1 cellular context compared by ENCODE assay signal in the genomic region with DNA sequence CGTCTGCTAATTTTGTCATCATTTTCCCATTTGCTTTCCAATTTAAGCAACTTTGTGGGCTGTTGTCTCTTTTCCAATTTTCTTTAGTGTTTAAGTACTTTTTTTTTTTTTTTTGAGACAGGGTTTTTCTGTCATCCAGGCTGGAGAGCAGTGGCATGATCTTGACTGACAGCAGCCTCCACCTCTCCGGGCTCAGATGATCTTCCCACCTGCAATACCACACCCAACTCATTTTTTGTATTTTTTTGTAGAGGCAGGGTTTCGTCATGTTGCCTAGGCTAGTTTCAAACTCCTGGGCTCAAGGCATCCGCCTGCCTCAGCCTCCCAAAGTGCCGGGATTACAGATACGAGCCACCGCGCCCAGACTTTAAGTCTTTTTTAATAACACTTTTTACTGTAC.
TF ChIP-seq lines count a peak whose summit lies in the region.

No MANE protein-coding gene starts in this region.

TF ChIP-seq in GM23338, 12 proteins besides CTCF, POLR2A, EP300 and RAD21 (continued from another document):
- TF ChIP-seq, protein P1, sequence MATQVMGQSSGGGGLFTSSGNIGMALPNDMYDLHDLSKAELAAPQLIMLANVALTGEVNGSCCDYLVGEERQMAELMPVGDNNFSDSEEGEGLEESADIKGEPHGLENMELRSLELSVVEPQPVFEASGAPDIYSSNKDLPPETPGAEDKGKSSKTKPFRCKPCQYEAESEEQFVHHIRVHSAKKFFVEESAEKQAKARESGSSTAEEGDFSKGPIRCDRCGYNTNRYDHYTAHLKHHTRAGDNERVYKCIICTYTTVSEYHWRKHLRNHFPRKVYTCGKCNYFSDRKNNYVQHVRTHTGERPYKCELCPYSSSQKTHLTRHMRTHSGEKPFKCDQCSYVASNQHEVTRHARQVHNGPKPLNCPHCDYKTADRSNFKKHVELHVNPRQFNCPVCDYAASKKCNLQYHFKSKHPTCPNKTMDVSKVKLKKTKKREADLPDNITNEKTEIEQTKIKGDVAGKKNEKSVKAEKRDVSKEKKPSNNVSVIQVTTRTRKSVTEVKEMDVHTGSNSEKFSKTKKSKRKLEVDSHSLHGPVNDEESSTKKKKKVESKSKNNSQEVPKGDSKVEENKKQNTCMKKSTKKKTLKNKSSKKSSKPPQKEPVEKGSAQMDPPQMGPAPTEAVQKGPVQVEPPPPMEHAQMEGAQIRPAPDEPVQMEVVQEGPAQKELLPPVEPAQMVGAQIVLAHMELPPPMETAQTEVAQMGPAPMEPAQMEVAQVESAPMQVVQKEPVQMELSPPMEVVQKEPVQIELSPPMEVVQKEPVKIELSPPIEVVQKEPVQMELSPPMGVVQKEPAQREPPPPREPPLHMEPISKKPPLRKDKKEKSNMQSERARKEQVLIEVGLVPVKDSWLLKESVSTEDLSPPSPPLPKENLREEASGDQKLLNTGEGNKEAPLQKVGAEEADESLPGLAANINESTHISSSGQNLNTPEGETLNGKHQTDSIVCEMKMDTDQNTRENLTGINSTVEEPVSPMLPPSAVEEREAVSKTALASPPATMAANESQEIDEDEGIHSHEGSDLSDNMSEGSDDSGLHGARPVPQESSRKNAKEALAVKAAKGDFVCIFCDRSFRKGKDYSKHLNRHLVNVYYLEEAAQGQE (IDR thresholded peaks at IDR 0.05; ENCODE audit: unreplicated experiment): no peak
